Comparison of ENCODE assay signal across 14 cellular contexts in genomic region chr3:159978353-159978752, GRCh38. TPM values are rescaled to one million over a fixed set of nuclear protein-coding genes. Genes with fewer than 3 reads are reported as not detected.
DNase-seq lines count a peak whose midpoint lies in the region; ATAC-seq and TF ChIP-seq lines count a peak whose summit lies in the region.
"Had no signal": no experiment of that assay in that cellular context is flagged by ENCODE, and none has a peak within 500 bp of the region (broad histone marks: within the 10 kb centered on the region; RNA-seq: fewer than 3 reads in every experiment).

No MANE protein-coding gene starts in this region.

- no peak overlapping the region for H3K4me3 Mint-ChIP-seq in activated naive CD4-positive, alpha-beta T cell treated with anti-CD3 and anti-CD28 coated beads for 36 hours
- no peak overlapping the region for H3K4me3 Mint-ChIP-seq in activated naive CD8-positive, alpha-beta T cell treated with anti-CD3 and anti-CD28 coated beads, Interleukin-2, amount 50 U/mL, for 24 hours
- H3K4me3 Mint-ChIP-seq: dendritic cell treated with granulocyte-macrophage colony-stimulating factor and Interleukin-4, amounts not matched to agents 40 ng/mL and 50 ng/mL, for 4 days; neural progenitor cell had no signal

- no peak overlapping the region for H3K27ac ChIP-seq in gastrocnemius medialis
- H3K27ac ChIP-seq: neural progenitor cell had no signal

- TF ChIP-seq CTCF in gastrocnemius medialis (IDR thresholded peaks at IDR 0.05 in 4 of 5, conservative IDR thresholded peaks at IDR 0.05 in 1 of 5), result no peak

- intact Hi-C loops in left cardiac atrium (cut with DNase I), result no loop called here
- intact Hi-C loops in activated naive CD4-positive, alpha-beta T cell treated with anti-CD3 and anti-CD28 coated beads for 36 hours (cut with micrococcal nuclease), result no loop called here
- intact Hi-C loops in gastrocnemius medialis (cut with DNase I; ENCODE audit: low total_unique reads), result no loop called here

- H3K4me3 ChIP-seq in gastrocnemius medialis, result no peak overlapping the region
- H3K4me3 ChIP-seq: neural progenitor cell had no signal

- no peaks in the 10 kb centered on the region for H3K4me1 Mint-ChIP-seq in activated naive CD4-positive, alpha-beta T cell treated with anti-CD3 and anti-CD28 coated beads for 36 hours (ENCODE audit: low read depth)
- H3K4me1 Mint-ChIP-seq in activated naive CD8-positive, alpha-beta T cell treated with anti-CD3 and anti-CD28 coated beads, Interleukin-2, amount 50 U/mL, for 24 hours, result no peaks in the 10 kb centered on the region
- H3K4me1 Mint-ChIP-seq: neural progenitor cell had no signal

- H3K36me3 Mint-ChIP-seq in activated naive CD4-positive, alpha-beta T cell treated with anti-CD3 and anti-CD28 coated beads for 36 hours (ENCODE audit: low read depth), result no peaks in the 10 kb centered on the region
- H3K36me3 Mint-ChIP-seq in activated naive CD8-positive, alpha-beta T cell treated with anti-CD3 and anti-CD28 coated beads, Interleukin-2, amount 50 U/mL, for 24 hours (ENCODE audit: low read depth), result no peaks in the 10 kb centered on the region
- H3K36me3 Mint-ChIP-seq: neural progenitor cell had no signal

- no peaks in the 10 kb centered on the region for H3K27me3 ChIP-seq in gastrocnemius medialis
- H3K27me3 ChIP-seq: neural progenitor cell had no signal

- peak; percentile 95 for ATAC-seq in GM18517 (IDR thresholded peaks at IDR 0.05; ENCODE audit: unreplicated experiment)
- ATAC-seq in GM21576 (IDR thresholded peaks at IDR 0.05; ENCODE audit: unreplicated experiment), result peak; percentile 98
- peak; percentile 90 for ATAC-seq in HG03175 (IDR thresholded peaks at IDR 0.05; ENCODE audit: unreplicated experiment)
- peak; percentile 76 to 79 for ATAC-seq in left cardiac atrium
- no peak for ATAC-seq in gastrocnemius medialis
- ATAC-seq in activated naive CD8-positive, alpha-beta T cell treated with anti-CD3 and anti-CD28 coated beads, Interleukin-2, amount 50 U/mL, for 24 hours, result no peak

- H3K27me3 Mint-ChIP-seq in activated naive CD4-positive, alpha-beta T cell treated with anti-CD3 and anti-CD28 coated beads for 36 hours (ENCODE audit: low read depth), result peaks cover 17% of the 10 kb centered on the region
- H3K27me3 Mint-ChIP-seq in activated naive CD8-positive, alpha-beta T cell treated with anti-CD3 and anti-CD28 coated beads, Interleukin-2, amount 50 U/mL, for 24 hours, result peaks cover 20% of the 10 kb centered on the region
- H3K27me3 Mint-ChIP-seq: dendritic cell treated with granulocyte-macrophage colony-stimulating factor and Interleukin-4, amounts not matched to agents 40 ng/mL and 50 ng/mL, for 4 days had no signal

- H3K36me3 ChIP-seq in gastrocnemius medialis, result no peaks in the 10 kb centered on the region

- H3K4me1 ChIP-seq in gastrocnemius medialis, result no peaks in the 10 kb centered on the region
- H3K4me1 ChIP-seq: neural progenitor cell had no signal

- TF ChIP-seq POLR2A in gastrocnemius medialis (IDR thresholded peaks at IDR 0.05), result no peak

- DNase-seq in left cardiac atrium (peak; percentile 22), gastrocnemius medialis (no peak), medulla oblongata (ENCODE audit: extremely low spot score) (no peak)
- no peak for DNase-seq in activated naive CD4-positive, alpha-beta T cell treated with anti-CD3 and anti-CD28 coated beads for 36 hours
- DNase-seq in activated naive CD8-positive, alpha-beta T cell treated with anti-CD3 and anti-CD28 coated beads, Interleukin-2, amount 50 U/mL, for 24 hours, result no peak
- DNase-seq: activated naive CD4-positive, alpha-beta T cell; IMR-90; stimulated activated CD4-positive, alpha-beta T cell treated with anti-CD3 and anti-CD28 coated beads, Interleukin-4, amount 100 ng/mL, for 24 hours; trophoblast cell had no signal

- H3K9me3 ChIP-seq in gastrocnemius medialis, result no peaks in the 10 kb centered on the region

- in situ Hi-C loops in gastrocnemius medialis (cut with MboI; ENCODE audit: low sequenced_read_pairs in 4 of 4), result loop anchor here in 2 of 4 donors (25.0 kb wide), 2 partner anchors 366 to 1141 kb away; no protein-coding TSS in a partner anchor

- no peak overlapping the region for H3K27ac Mint-ChIP-seq in activated naive CD4-positive, alpha-beta T cell treated with anti-CD3 and anti-CD28 coated beads for 36 hours
- no peak overlapping the region for H3K27ac Mint-ChIP-seq in activated naive CD8-positive, alpha-beta T cell treated with anti-CD3 and anti-CD28 coated beads, Interleukin-2, amount 50 U/mL, for 24 hours
- H3K27ac Mint-ChIP-seq: dendritic cell treated with granulocyte-macrophage colony-stimulating factor and Interleukin-4, amounts not matched to agents 40 ng/mL and 50 ng/mL, for 4 days; neural progenitor cell had no signal

- no peaks in the 10 kb centered on the region for H3K9me3 Mint-ChIP-seq in activated naive CD4-positive, alpha-beta T cell treated with anti-CD3 and anti-CD28 coated beads for 36 hours
- H3K9me3 Mint-ChIP-seq in activated naive CD8-positive, alpha-beta T cell treated with anti-CD3 and anti-CD28 coated beads, Interleukin-2, amount 50 U/mL, for 24 hours, result no peaks in the 10 kb centered on the region
- H3K9me3 Mint-ChIP-seq: dendritic cell treated with granulocyte-macrophage colony-stimulating factor and Interleukin-4, amounts not matched to agents 40 ng/mL and 50 ng/mL, for 4 days; neural progenitor cell had no signal

- CTCF ChIA-PET in activated naive CD4-positive, alpha-beta T cell treated with anti-CD3 and anti-CD28 coated beads for 36 hours (lab: Charles Lee), result no interaction called here

RNA-seq across cellular contexts. Expression of gene IL12A, which starts 10.3 kb away (rescaled TPM):
- under 1 TPM; 0.24 to 0.42 TPM for total RNA-seq in left cardiac atrium
- total RNA-seq in activated naive CD4-positive, alpha-beta T cell treated with anti-CD3 and anti-CD28 coated beads for 36 hours, result not detected
- not detected for total RNA-seq in gastrocnemius medialis

Comparison
In these comparisons a context has a peak if more than half of its experiments do, and no peak if none do; other contexts are left out.
1. ATAC-seq: peak in GM18517 (single experiment), GM21576 (single experiment), HG03175 (single experiment) and left cardiac atrium (2 of 2); none in gastrocnemius medialis (0 of 2) and activated naive CD8-positive, alpha-beta T cell treated with anti-CD3 and anti-CD28 coated beads, Interleukin-2, amount 50 U/mL, for 24 hours (single experiment).